1 cellular context compared by ENCODE assay signal in genomic region chr6:140708386-140708785, GRCh38.
TF ChIP-seq lines count a peak whose summit lies in the region.

No MANE protein-coding gene starts in this region.

TF ChIP-seq in HepG2, 621 proteins besides CTCF, POLR2A, EP300 and RAD21 (continued from another document):
- TF ChIP-seq ZNF407 (CRISPR knock-in tag; IDR thresholded peaks at IDR 0.05; ENCODE audit: not compliant biosample characterization): no peak
- no peak for TF ChIP-seq MXD1 (CRISPR knock-in tag; IDR thresholded peaks at IDR 0.05)
- no peak for TF ChIP-seq SOX5 (CRISPR knock-in tag; IDR thresholded peaks at IDR 0.05; ENCODE audit: borderline replicate concordance)
